ENCODE assay signal across 1 cellular context in the genomic region with DNA sequence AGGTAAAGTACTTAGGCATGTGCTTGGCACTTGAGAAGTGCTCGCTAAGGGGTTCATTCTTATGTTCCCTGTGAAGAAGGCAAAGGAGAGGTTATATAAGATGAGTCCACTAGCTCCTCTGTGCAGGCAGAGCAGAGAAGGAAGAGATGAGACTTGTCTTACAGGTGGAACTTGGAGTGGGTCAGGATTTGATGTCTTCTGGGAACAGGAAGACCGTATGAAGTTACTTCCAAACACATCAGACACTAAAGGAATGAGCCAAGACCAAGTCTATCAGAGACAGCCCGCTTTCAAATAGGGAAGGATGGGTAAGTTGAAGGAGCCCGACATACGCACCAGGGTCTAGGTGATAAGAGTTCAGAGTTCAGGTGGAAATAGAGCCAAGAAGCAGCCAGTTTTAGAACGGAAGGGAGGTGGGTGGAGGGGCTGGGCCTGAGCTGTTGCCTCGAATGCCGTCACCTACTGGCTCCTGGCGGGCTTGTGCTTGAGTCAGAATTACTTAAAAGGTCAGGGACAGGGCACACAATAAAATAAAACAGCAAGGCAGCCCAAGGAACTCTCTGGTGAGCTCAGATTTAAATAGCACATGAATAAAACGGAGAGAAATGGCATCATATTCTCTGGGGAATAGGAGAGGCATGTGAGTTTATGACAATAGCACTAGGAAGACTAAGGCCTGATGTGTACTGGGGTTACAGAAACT.
A peak's percentile ranks its signal among the peaks of the same experiment; 100 is the strongest.
TF ChIP-seq lines count a peak whose summit lies in the region.

No MANE protein-coding gene starts in this region.

TF ChIP-seq in K562, 482 proteins besides CTCF, POLR2A, EP300 and RAD21:
- TF ChIP-seq NR2C2 (CRISPR knock-in tag; IDR thresholded peaks at IDR 0.05) (no peak), NR2C2 (tag; IDR thresholded peaks at IDR 0.05) (peak; percentile 70; the same call in 1 of the 2 replicates), ZNF316 (IDR thresholded peaks at IDR 0.05) (no peak), NR2C1 (IDR thresholded peaks at IDR 0.05) (peak; percentile 44; the same call in 1 of the 2 replicates), NR2C1 (tag; IDR thresholded peaks at IDR 0.05) (peak; percentile 47), HOXB6 (CRISPR knock-in tag; IDR thresholded peaks at IDR 0.05; ENCODE audit: borderline replicate concordance) (no peak), NFYB (IDR thresholded peaks at IDR 0.05; ENCODE audit: extremely low read depth, insufficient read length) (no peak), NR1H2 (CRISPR knock-in tag; IDR thresholded peaks at IDR 0.05) (no peak), ARID1B (IDR thresholded peaks at IDR 0.05) (0 out of 2 replicates have a peak, but pooled peaks have one; percentile 8), EWSR1 (IDR thresholded peaks at IDR 0.05; ENCODE audit: borderline replicate concordance, low read depth, partially characterized antibody) (no peak), CEBPG (CRISPR knock-in tag; IDR thresholded peaks at IDR 0.05) (no peak), CEBPG (tag; conservative IDR thresholded peaks at IDR 0.05 in 1 of 2, IDR thresholded peaks at IDR 0.05 in 1 of 2) (peak in 1 of 2 experiments; percentile 50; a peak in 1 of 4 replicates)
- TF ChIP-seq, protein P1, sequence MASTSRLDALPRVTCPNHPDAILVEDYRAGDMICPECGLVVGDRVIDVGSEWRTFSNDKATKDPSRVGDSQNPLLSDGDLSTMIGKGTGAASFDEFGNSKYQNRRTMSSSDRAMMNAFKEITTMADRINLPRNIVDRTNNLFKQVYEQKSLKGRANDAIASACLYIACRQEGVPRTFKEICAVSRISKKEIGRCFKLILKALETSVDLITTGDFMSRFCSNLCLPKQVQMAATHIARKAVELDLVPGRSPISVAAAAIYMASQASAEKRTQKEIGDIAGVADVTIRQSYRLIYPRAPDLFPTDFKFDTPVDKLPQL (IDR thresholded peaks at IDR 0.05; ENCODE audit: extremely low read depth, insufficient read length): no peak
- TF ChIP-seq, protein P2, sequence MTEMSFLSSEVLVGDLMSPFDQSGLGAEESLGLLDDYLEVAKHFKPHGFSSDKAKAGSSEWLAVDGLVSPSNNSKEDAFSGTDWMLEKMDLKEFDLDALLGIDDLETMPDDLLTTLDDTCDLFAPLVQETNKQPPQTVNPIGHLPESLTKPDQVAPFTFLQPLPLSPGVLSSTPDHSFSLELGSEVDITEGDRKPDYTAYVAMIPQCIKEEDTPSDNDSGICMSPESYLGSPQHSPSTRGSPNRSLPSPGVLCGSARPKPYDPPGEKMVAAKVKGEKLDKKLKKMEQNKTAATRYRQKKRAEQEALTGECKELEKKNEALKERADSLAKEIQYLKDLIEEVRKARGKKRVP (CRISPR knock-in tag; IDR thresholded peaks at IDR 0.05): no peak
